28 cellular contexts compared by ENCODE assay signal in genomic region chr7:1595636-1596035, GRCh38. TPM values are rescaled to one million over a fixed set of nuclear protein-coding genes. Genes with fewer than 3 reads are reported as not detected.
"Had no signal": no experiment of that assay in that cellular context is flagged by ENCODE, and none has a peak within 500 bp of the region (broad histone marks: within the 10 kb centered on the region; RNA-seq: fewer than 3 reads in every experiment).

No MANE protein-coding gene starts in this region.

- H3K4me3 ChIP-seq: neural progenitor cell, ovary, psoas muscle, right lobe of liver, sigmoid colon, stomach, thoracic aorta, thyroid gland, tibial nerve, upper lobe of left lung, uterus had no signal

- H3K9ac ChIP-seq: neural progenitor cell, parathyroid adenoma had no signal

- DNase-seq: naive thymus-derived CD8-positive, alpha-beta T cell; nephron progenitor cell; occipital lobe; ovary; psoas muscle; right lobe of liver; sigmoid colon; small intestine; stimulated activated CD4-positive, alpha-beta T cell treated with anti-CD3 and anti-CD28 coated beads, Interleukin-15, amount 100 ng/mL, for 24 hours; stimulated activated CD4-positive, alpha-beta T cell treated with anti-CD3 and anti-CD28 coated beads, Interleukin-2, amount 100 ng/mL, for 24 hours; stimulated activated CD4-positive, alpha-beta T cell treated with anti-CD3 and anti-CD28 coated beads, Interleukin-2, amount 100 ng/mL, for 48 hours; stimulated activated CD4-positive, alpha-beta T cell treated with anti-CD3 and anti-CD28 coated beads, Interleukin-4, amount 100 ng/mL, for 24 hours; stimulated activated naive B cell treated with anti-CD40 and anti-IgM and Interleukin-4, amounts not matched to agents 10 μg/mL and 1 μg/mL and 100 μg/mL, for 72 hours; stimulated activated naive CD4-positive, alpha-beta T cell treated with Interleukin-2 at 50 U/mL for 16 hours; stomach; thyroid gland; trophoblast cell; uterus had no signal

- ATAC-seq: naive thymus-derived CD8-positive, alpha-beta T cell; natural killer cell treated with Interleukin-12 subunit alpha and Interleukin-12 subunit beta and Interleukin-15 and Interleukin-18, amount 100 ng/mL, for 72 hours; psoas muscle; right cardiac atrium; right lobe of liver; stimulated activated effector memory CD8-positive, alpha-beta T cell treated with anti-CD3 and anti-CD28 coated beads, Interleukin-12 subunit alpha, Interleukin-12 subunit beta, amount 100 ng/mL, for 72 hours; stimulated activated naive B cell treated with anti-CD40 and anti-IgM and Interleukin-4, amounts not matched to agents 10 μg/mL and 1 μg/mL and 100 μg/mL, for 72 hours had no signal

- FAIRE-seq: small intestine had no signal

- H2AFZ ChIP-seq: neural progenitor cell, parathyroid adenoma had no signal

- H3K4me1 ChIP-seq: neural progenitor cell, parathyroid adenoma, psoas muscle, right lobe of liver, sigmoid colon, thyroid gland, uterus had no signal

- H3K4me2 ChIP-seq: neural progenitor cell had no signal

- H3K36me3 ChIP-seq: neural progenitor cell, ovary, right lobe of liver, sigmoid colon, stomach, thoracic aorta, thyroid gland, upper lobe of left lung, uterus had no signal

- H3K27me3 ChIP-seq: neural progenitor cell, ovary, right lobe of liver had no signal

- H3K27ac ChIP-seq: neural progenitor cell, ovary, parathyroid adenoma, psoas muscle, right lobe of liver, sigmoid colon, stomach, thoracic aorta, thyroid gland, tibial nerve, upper lobe of left lung, uterus had no signal

- H3K9me3 ChIP-seq: ovary, psoas muscle, right lobe of liver, sigmoid colon, stomach, thoracic aorta, thyroid gland, tibial nerve, upper lobe of left lung, uterus had no signal

RNA-seq across cellular contexts. Expression of gene TMEM184A, which starts 39.6 kb away (rescaled TPM):
- total RNA-seq: naive thymus-derived CD8-positive, alpha-beta T cell; natural killer cell treated with Interleukin-12 subunit alpha and Interleukin-12 subunit beta and Interleukin-15 and Interleukin-18, amount 100 ng/mL, for 72 hours; occipital lobe; skeletal muscle tissue; temporal lobe had no signal
